Comparison of ENCODE assay signal across 26 cellular contexts in the genomic region with DNA sequence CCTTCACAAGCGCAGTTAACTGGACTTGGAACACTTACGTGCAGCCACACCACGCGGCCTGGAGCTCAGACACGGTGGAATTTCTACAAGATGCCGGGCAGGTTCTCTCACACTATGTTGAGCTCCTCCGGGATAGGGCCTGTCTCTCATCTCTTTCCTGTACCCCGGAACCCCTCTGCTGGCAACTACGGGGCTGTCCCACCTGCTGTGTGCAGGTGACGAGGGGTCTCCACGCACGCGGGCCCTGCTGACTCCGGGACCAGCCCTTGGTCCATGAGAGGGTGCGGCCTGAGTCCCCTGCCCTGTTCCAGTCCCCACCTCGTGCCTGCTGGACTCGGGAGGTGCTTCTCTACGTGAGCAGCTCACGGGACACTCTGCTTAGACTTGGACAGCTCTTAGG. TPM values are rescaled to one million over a fixed set of nuclear protein-coding genes. Genes with fewer than 3 reads are reported as not detected.
"Had no signal": no experiment of that assay in that cellular context is flagged by ENCODE, and none has a peak within 500 bp of the region (broad histone marks: within the 10 kb centered on the region; RNA-seq: fewer than 3 reads in every experiment).

No MANE protein-coding gene starts in this region.

- H3K27ac ChIP-seq: body of pancreas, gastrocnemius medialis, neutrophil, ovary, prostate gland, suprapubic skin, tibial nerve, VCaP had no signal

- H3K4me3 ChIP-seq: body of pancreas, gastrocnemius medialis, ovary, prostate gland, suprapubic skin, tibial nerve had no signal

- H3K36me3 Mint-ChIP-seq: activated naive CD4-positive, alpha-beta T cell treated with anti-CD3 and anti-CD28 coated beads, Interleukin-2, amount 50 U/mL, for 24 hours had no signal

- H3K9me3 Mint-ChIP-seq: activated naive CD4-positive, alpha-beta T cell treated with anti-CD3 and anti-CD28 coated beads, Interleukin-2, amount 50 U/mL, for 24 hours; effector memory CD8-positive, alpha-beta T cell; T-helper 1 cell treated with Interleukin-12 subunit alpha and Interleukin-12 subunit beta and Interleukin-4 antibody, amounts not matched to agents 30 μg/mL and 1 μg/mL, for 36 hours had no signal

- H3K9me3 ChIP-seq: body of pancreas, gastrocnemius medialis, neutrophil, ovary, prostate gland, suprapubic skin had no signal

- H3K36me3 ChIP-seq: gastrocnemius medialis, neutrophil, ovary, prostate gland, suprapubic skin, tibial nerve had no signal

- DNase-seq: activated CD4-positive, alpha-beta T cell treated with anti-CD3 and anti-CD28 coated beads for 48 hours; activated CD4-positive, alpha-beta T cell treated with anti-CD3 and anti-CD28 coated beads, Interleukin-2, amount 50 U/mL, for 48 hours; activated CD8-positive, alpha-beta memory T cell treated with anti-CD3 and anti-CD28 coated beads for 24 hours; activated gamma-delta T cell; anterior cingulate cortex; cortex of kidney; effector memory CD8-positive, alpha-beta T cell; erythroblast; gastrocnemius medialis; hippocampal formation; ovary; retina; stimulated activated naive CD4-positive, alpha-beta T cell; SW 1271; T-helper 9 cell had no signal

- H3K4me1 Mint-ChIP-seq: activated naive CD4-positive, alpha-beta T cell treated with anti-CD3 and anti-CD28 coated beads, Interleukin-2, amount 50 U/mL, for 24 hours; nephron had no signal

- H3K27ac Mint-ChIP-seq: activated naive CD4-positive, alpha-beta T cell treated with anti-CD3 and anti-CD28 coated beads, Interleukin-2, amount 50 U/mL, for 24 hours; effector memory CD8-positive, alpha-beta T cell; nephron; T-helper 1 cell treated with Interleukin-12 subunit alpha and Interleukin-12 subunit beta and Interleukin-4 antibody, amounts not matched to agents 30 μg/mL and 1 μg/mL, for 36 hours had no signal

- H3K4me3 Mint-ChIP-seq: activated naive CD4-positive, alpha-beta T cell treated with anti-CD3 and anti-CD28 coated beads, Interleukin-2, amount 50 U/mL, for 24 hours; effector memory CD8-positive, alpha-beta T cell; nephron; T-helper 1 cell treated with Interleukin-12 subunit alpha and Interleukin-12 subunit beta and Interleukin-4 antibody, amounts not matched to agents 30 μg/mL and 1 μg/mL, for 36 hours had no signal

- H3K27me3 ChIP-seq: body of pancreas, ovary had no signal

- H3K4me1 ChIP-seq: body of pancreas, gastrocnemius medialis, prostate gland, suprapubic skin, tibial nerve had no signal

RNA-seq across cellular contexts. Expression of gene SLC6A3, which starts 40.1 kb away (rescaled TPM):
- total RNA-seq: body of pancreas, gastrocnemius medialis, lung microvascular endothelial cell, urinary bladder had no signal
